4 cellular contexts compared by ENCODE assay signal in the genomic region with DNA sequence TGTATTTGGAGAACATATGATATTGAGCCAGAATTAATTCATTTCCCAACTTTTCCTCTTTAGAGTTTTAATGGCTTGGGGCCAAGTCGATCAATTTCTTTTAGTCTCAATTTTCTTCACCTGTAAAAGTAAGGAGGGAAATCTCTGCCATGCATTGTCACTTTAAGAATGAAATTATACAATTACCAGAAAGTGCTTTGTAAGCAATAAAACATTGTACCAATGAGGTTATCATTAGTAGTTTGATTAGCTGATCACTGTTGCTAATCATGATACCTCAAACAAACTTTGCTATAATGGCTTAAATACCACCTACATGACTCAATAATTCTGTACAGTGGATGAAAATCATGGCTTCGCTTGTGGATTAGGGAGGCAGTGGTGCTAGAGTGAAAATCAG.
TF ChIP-seq lines count a peak whose summit lies in the region.

No MANE protein-coding gene starts in this region.

TF ChIP-seq in A549, 52 proteins besides CTCF, POLR2A, EP300 and RAD21:
- peak; percentile 81 for TF ChIP-seq MAFK (IDR thresholded peaks at IDR 0.05; ENCODE audit: partially characterized antibody)
- TF ChIP-seq ZSCAN20 (CRISPR knock-in tag; IDR thresholded peaks at IDR 0.05), result no peak
- no peak for TF ChIP-seq JUNB (IDR thresholded peaks at IDR 0.05)

TF ChIP-seq in IMR-90, 13 proteins besides CTCF, POLR2A, EP300 and RAD21:
- TF ChIP-seq BHLHE40 (IDR thresholded peaks at IDR 0.05; ENCODE audit: low read depth, low read length) (no peak), SMC3 (IDR thresholded peaks at IDR 0.05; ENCODE audit: low read depth, low read length) (no peak), MXI1 (IDR thresholded peaks at IDR 0.05; ENCODE audit: borderline replicate concordance, low read depth, low read length) (no peak), FOS (IDR thresholded peaks at IDR 0.05; ENCODE audit: low read depth, low read length) (no peak), MAFK (IDR thresholded peaks at IDR 0.05; ENCODE audit: low read depth, low read length) (peak; percentile 73), NFE2L2 (IDR thresholded peaks at IDR 0.05; ENCODE audit: low read depth, low read length) (no peak)
TF ChIP-seq in IMR-90: peak in this region for 1.

TF ChIP-seq in H1, 55 proteins besides CTCF, POLR2A, EP300 and RAD21:
- TF ChIP-seq MAFK (IDR thresholded peaks at IDR 0.05; ENCODE audit: low read depth, low read length) (peak; percentile 29; the same call in 1 of the 2 replicates), TBP (IDR thresholded peaks at IDR 0.05; ENCODE audit: low read depth, low read length) (no peak)

TF ChIP-seq in SK-N-SH treated with all-trans-retinoic acid at 6 μM for 48 hours, 23 proteins besides CTCF, POLR2A, EP300 and RAD21:
- TF ChIP-seq ARNTL (CRISPR knock-in tag; IDR thresholded peaks at IDR 0.05; ENCODE audit: borderline replicate concordance, low read depth) (no peak), ZFP30 (CRISPR knock-in tag; IDR thresholded peaks at IDR 0.05) (no peak), CREB5 (CRISPR knock-in tag; IDR thresholded peaks at IDR 0.05; ENCODE audit: low read depth) (no peak), ZNF8 (CRISPR knock-in tag; IDR thresholded peaks at IDR 0.05) (no peak), ZFP3 (CRISPR knock-in tag; IDR thresholded peaks at IDR 0.05) (no peak), ZNF565 (CRISPR knock-in tag; conservative IDR thresholded peaks at IDR 0.05; ENCODE audit: low read depth) (no peak), GLIS3 (CRISPR knock-in tag; IDR thresholded peaks at IDR 0.05) (no peak), RARB (CRISPR knock-in tag; IDR thresholded peaks at IDR 0.05) (no peak), TCF4 (CRISPR knock-in tag; IDR thresholded peaks at IDR 0.05; ENCODE audit: borderline replicate concordance) (no peak), TSHZ2 (CRISPR knock-in tag; IDR thresholded peaks at IDR 0.05) (no peak), PPARA (CRISPR knock-in tag; IDR thresholded peaks at IDR 0.05; ENCODE audit: borderline replicate concordance) (no peak), SNAI2 (CRISPR knock-in tag; IDR thresholded peaks at IDR 0.05) (no peak), ZNF70 (CRISPR knock-in tag; IDR thresholded peaks at IDR 0.05) (no peak), CSRNP3 (CRISPR knock-in tag; IDR thresholded peaks at IDR 0.05) (no peak), ISL1 (CRISPR knock-in tag; IDR thresholded peaks at IDR 0.05) (no peak), CSDC2 (CRISPR knock-in tag; IDR thresholded peaks at IDR 0.05) (no peak)
- TF ChIP-seq, protein P1, sequence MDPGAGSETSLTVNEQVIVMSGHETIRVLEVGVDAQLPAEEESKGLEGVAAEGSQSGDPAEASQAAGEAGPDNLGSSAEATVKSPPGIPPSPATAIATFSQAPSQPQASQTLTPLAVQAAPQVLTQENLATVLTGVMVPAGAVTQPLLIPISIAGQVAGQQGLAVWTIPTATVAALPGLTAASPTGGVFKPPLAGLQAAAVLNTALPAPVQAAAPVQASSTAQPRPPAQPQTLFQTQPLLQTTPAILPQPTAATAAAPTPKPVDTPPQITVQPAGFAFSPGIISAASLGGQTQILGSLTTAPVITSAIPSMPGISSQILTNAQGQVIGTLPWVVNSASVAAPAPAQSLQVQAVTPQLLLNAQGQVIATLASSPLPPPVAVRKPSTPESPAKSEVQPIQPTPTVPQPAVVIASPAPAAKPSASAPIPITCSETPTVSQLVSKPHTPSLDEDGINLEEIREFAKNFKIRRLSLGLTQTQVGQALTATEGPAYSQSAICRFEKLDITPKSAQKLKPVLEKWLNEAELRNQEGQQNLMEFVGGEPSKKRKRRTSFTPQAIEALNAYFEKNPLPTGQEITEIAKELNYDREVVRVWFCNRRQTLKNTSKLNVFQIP (CRISPR knock-in tag; IDR thresholded peaks at IDR 0.05; ENCODE audit: borderline replicate concordance, low read depth), result no peak
- TF ChIP-seq, protein P2, sequence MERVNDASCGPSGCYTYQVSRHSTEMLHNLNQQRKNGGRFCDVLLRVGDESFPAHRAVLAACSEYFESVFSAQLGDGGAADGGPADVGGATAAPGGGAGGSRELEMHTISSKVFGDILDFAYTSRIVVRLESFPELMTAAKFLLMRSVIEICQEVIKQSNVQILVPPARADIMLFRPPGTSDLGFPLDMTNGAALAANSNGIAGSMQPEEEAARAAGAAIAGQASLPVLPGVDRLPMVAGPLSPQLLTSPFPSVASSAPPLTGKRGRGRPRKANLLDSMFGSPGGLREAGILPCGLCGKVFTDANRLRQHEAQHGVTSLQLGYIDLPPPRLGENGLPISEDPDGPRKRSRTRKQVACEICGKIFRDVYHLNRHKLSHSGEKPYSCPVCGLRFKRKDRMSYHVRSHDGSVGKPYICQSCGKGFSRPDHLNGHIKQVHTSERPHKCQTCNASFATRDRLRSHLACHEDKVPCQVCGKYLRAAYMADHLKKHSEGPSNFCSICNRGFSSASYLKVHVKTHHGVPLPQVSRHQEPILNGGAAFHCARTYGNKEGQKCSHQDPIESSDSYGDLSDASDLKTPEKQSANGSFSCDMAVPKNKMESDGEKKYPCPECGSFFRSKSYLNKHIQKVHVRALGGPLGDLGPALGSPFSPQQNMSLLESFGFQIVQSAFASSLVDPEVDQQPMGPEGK (CRISPR knock-in tag; IDR thresholded peaks at IDR 0.05; ENCODE audit: borderline replicate concordance), result no peak
